ENCODE assay signal across 1 cellular context in genomic region chr3:197960694-197961581, GRCh38.
TF ChIP-seq lines count a peak whose summit lies in the region.

No MANE protein-coding gene starts in this region.

TF ChIP-seq in K562, 482 proteins besides CTCF, POLR2A, EP300 and RAD21 (continued from another document and continues in another):
- TF ChIP-seq USF2 (CRISPR knock-in tag; IDR thresholded peaks at IDR 0.05) = no peak
- TF ChIP-seq, protein P1, sequence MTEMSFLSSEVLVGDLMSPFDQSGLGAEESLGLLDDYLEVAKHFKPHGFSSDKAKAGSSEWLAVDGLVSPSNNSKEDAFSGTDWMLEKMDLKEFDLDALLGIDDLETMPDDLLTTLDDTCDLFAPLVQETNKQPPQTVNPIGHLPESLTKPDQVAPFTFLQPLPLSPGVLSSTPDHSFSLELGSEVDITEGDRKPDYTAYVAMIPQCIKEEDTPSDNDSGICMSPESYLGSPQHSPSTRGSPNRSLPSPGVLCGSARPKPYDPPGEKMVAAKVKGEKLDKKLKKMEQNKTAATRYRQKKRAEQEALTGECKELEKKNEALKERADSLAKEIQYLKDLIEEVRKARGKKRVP (CRISPR knock-in tag; IDR thresholded peaks at IDR 0.05) = no peak
- TF ChIP-seq HMGN3 (IDR thresholded peaks at IDR 0.05; ENCODE audit: borderline replicate concordance, extremely low read depth, insufficient read length, low read depth, low read length) = no peak
- TF ChIP-seq ZC3H4 (CRISPR knock-in tag; IDR thresholded peaks at IDR 0.05; ENCODE audit: borderline replicate concordance) = peak; percentile 65; the same call in 1 of the 2 replicates
- TF ChIP-seq ZFP91 (CRISPR knock-in tag; IDR thresholded peaks at IDR 0.05) = no peak
- TF ChIP-seq MAFK (IDR thresholded peaks at IDR 0.05; ENCODE audit: low read length) = no peak
- TF ChIP-seq ZNF134 (CRISPR knock-in tag; conservative IDR thresholded peaks at IDR 0.05) = no peak
- no peak for TF ChIP-seq LARP7 (IDR thresholded peaks at IDR 0.05)
- TF ChIP-seq, protein P2, sequence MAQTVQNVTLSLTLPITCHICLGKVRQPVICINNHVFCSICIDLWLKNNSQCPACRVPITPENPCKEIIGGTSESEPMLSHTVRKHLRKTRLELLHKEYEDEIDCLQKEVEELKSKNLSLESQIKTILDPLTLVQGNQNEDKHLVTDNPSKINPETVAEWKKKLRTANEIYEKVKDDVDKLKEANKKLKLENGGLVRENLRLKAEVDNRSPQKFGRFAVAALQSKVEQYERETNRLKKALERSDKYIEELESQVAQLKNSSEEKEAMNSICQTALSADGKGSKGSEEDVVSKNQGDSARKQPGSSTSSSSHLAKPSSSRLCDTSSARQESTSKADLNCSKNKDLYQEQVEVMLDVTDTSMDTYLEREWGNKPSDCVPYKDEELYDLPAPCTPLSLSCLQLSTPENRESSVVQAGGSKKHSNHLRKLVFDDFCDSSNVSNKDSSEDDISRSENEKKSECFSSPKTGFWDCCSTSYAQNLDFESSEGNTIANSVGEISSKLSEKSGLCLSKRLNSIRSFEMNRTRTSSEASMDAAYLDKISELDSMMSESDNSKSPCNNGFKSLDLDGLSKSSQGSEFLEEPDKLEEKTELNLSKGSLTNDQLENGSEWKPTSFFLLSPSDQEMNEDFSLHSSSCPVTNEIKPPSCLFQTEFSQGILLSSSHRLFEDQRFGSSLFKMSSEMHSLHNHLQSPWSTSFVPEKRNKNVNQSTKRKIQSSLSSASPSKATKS (CRISPR knock-in tag; IDR thresholded peaks at IDR 0.05) = no peak
- TF ChIP-seq SMARCB1 (IDR thresholded peaks at IDR 0.05; ENCODE audit: insufficient read length, low read depth) = no peak
- TF ChIP-seq HNRNPL (IDR thresholded peaks at IDR 0.05; ENCODE audit: low read depth, low read length) = no peak
- no peak for TF ChIP-seq ZNF140 (CRISPR knock-in tag; IDR thresholded peaks at IDR 0.05)
- TF ChIP-seq, protein P3, sequence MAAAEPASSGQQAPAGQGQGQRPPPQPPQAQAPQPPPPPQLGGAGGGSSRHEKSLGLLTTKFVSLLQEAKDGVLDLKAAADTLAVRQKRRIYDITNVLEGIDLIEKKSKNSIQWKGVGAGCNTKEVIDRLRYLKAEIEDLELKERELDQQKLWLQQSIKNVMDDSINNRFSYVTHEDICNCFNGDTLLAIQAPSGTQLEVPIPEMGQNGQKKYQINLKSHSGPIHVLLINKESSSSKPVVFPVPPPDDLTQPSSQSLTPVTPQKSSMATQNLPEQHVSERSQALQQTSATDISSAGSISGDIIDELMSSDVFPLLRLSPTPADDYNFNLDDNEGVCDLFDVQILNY (CRISPR knock-in tag; IDR thresholded peaks at IDR 0.05) = no peak
- TF ChIP-seq ZNF217 (CRISPR knock-in tag; IDR thresholded peaks at IDR 0.05) = no peak
- TF ChIP-seq RBM14 (IDR thresholded peaks at IDR 0.05; ENCODE audit: borderline replicate concordance, insufficient read depth, low read depth, low read length) = no peak
- TF ChIP-seq, protein P4, sequence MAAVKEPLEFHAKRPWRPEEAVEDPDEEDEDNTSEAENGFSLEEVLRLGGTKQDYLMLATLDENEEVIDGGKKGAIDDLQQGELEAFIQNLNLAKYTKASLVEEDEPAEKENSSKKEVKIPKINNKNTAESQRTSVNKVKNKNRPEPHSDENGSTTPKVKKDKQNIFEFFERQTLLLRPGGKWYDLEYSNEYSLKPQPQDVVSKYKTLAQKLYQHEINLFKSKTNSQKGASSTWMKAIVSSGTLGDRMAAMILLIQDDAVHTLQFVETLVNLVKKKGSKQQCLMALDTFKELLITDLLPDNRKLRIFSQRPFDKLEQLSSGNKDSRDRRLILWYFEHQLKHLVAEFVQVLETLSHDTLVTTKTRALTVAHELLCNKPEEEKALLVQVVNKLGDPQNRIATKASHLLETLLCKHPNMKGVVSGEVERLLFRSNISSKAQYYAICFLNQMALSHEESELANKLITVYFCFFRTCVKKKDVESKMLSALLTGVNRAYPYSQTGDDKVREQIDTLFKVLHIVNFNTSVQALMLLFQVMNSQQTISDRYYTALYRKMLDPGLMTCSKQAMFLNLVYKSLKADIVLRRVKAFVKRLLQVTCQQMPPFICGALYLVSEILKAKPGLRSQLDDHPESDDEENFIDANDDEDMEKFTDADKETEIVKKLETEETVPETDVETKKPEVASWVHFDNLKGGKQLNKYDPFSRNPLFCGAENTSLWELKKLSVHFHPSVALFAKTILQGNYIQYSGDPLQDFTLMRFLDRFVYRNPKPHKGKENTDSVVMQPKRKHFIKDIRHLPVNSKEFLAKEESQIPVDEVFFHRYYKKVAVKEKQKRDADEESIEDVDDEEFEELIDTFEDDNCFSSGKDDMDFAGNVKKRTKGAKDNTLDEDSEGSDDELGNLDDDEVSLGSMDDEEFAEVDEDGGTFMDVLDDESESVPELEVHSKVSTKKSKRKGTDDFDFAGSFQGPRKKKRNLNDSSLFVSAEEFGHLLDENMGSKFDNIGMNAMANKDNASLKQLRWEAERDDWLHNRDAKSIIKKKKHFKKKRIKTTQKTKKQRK (IDR thresholded peaks at IDR 0.05; ENCODE audit: borderline replicate concordance, low read depth, low read length) = no peak
- TF ChIP-seq CLOCK (CRISPR knock-in tag; IDR thresholded peaks at IDR 0.05; ENCODE audit: borderline replicate concordance) = no peak
- TF ChIP-seq, protein P5, sequence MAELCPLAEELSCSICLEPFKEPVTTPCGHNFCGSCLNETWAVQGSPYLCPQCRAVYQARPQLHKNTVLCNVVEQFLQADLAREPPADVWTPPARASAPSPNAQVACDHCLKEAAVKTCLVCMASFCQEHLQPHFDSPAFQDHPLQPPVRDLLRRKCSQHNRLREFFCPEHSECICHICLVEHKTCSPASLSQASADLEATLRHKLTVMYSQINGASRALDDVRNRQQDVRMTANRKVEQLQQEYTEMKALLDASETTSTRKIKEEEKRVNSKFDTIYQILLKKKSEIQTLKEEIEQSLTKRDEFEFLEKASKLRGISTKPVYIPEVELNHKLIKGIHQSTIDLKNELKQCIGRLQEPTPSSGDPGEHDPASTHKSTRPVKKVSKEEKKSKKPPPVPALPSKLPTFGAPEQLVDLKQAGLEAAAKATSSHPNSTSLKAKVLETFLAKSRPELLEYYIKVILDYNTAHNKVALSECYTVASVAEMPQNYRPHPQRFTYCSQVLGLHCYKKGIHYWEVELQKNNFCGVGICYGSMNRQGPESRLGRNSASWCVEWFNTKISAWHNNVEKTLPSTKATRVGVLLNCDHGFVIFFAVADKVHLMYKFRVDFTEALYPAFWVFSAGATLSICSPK (IDR thresholded peaks at IDR 0.05; ENCODE audit: borderline replicate concordance) = no peak
- TF ChIP-seq FOXP1 (CRISPR knock-in tag; IDR thresholded peaks at IDR 0.05) = no peak
- no peak for TF ChIP-seq SIN3B (IDR thresholded peaks at IDR 0.05; ENCODE audit: low read depth)
- TF ChIP-seq KLF10 (CRISPR knock-in tag; IDR thresholded peaks at IDR 0.05) = no peak
- peak; percentile 40 for TF ChIP-seq ZNF395 (CRISPR knock-in tag; IDR thresholded peaks at IDR 0.05)
- TF ChIP-seq RB1 (IDR thresholded peaks at IDR 0.05; ENCODE audit: low read depth) = no peak
- TF ChIP-seq, protein P6, sequence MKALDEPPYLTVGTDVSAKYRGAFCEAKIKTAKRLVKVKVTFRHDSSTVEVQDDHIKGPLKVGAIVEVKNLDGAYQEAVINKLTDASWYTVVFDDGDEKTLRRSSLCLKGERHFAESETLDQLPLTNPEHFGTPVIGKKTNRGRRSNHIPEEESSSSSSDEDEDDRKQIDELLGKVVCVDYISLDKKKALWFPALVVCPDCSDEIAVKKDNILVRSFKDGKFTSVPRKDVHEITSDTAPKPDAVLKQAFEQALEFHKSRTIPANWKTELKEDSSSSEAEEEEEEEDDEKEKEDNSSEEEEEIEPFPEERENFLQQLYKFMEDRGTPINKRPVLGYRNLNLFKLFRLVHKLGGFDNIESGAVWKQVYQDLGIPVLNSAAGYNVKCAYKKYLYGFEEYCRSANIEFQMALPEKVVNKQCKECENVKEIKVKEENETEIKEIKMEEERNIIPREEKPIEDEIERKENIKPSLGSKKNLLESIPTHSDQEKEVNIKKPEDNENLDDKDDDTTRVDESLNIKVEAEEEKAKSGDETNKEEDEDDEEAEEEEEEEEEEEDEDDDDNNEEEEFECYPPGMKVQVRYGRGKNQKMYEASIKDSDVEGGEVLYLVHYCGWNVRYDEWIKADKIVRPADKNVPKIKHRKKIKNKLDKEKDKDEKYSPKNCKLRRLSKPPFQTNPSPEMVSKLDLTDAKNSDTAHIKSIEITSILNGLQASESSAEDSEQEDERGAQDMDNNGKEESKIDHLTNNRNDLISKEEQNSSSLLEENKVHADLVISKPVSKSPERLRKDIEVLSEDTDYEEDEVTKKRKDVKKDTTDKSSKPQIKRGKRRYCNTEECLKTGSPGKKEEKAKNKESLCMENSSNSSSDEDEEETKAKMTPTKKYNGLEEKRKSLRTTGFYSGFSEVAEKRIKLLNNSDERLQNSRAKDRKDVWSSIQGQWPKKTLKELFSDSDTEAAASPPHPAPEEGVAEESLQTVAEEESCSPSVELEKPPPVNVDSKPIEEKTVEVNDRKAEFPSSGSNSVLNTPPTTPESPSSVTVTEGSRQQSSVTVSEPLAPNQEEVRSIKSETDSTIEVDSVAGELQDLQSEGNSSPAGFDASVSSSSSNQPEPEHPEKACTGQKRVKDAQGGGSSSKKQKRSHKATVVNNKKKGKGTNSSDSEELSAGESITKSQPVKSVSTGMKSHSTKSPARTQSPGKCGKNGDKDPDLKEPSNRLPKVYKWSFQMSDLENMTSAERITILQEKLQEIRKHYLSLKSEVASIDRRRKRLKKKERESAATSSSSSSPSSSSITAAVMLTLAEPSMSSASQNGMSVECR (CRISPR knock-in tag; IDR thresholded peaks at IDR 0.05) = no peak
- no peak for TF ChIP-seq RCOR1 (IDR thresholded peaks at IDR 0.05; ENCODE audit: borderline replicate concordance in 1 of 2, low read depth in 2 of 2, low read length in 2 of 2)
- TF ChIP-seq OTX1 (CRISPR knock-in tag; IDR thresholded peaks at IDR 0.05) = no peak
- no peak for TF ChIP-seq ZNF347 (CRISPR knock-in tag; IDR thresholded peaks at IDR 0.05; ENCODE audit: low read depth)
- no peak for TF ChIP-seq CREBBP (IDR thresholded peaks at IDR 0.05; ENCODE audit: low read depth, low read length)
- TF ChIP-seq GTF3C2 (IDR thresholded peaks at IDR 0.05; ENCODE audit: borderline replicate concordance, extremely low read depth, insufficient read length) = no peak
- TF ChIP-seq ATF1 (CRISPR knock-in tag; IDR thresholded peaks at IDR 0.05) = no peak
- no peak for TF ChIP-seq ATF1 (tag; IDR thresholded peaks at IDR 0.05)
